30 cellular contexts compared by ENCODE assay signal in the genomic region with DNA sequence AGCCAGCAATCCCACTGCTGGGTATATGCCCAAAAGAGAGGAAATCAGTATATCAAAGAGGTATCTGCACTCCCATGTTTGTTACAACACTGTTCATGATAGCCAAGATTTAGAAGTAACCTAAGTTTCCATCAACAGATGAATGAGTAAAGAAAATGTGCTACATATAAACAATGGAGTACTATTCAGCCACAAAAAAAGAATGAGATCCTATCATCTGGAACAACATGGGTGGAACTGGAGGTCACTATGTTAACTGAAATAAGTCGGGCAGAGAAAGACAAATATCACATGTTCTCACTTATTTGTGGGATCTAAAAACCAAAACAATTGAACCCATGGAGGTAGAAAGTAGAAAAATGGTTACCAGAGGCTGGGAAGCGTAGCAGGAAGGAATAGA.
"Had no signal": no experiment of that assay in that cellular context is flagged by ENCODE, and none has a peak within 500 bp of the region (broad histone marks: within the 10 kb centered on the region; RNA-seq: fewer than 3 reads in every experiment).

No MANE protein-coding gene starts in this region.

- H3K9ac ChIP-seq: parathyroid adenoma had no signal

- H3K27ac ChIP-seq: neutrophil, ovary, parathyroid adenoma, psoas muscle, right lobe of liver, sigmoid colon, stomach, thyroid gland, tibial nerve, upper lobe of left lung, vagina had no signal

- H3K27ac Mint-ChIP-seq: natural killer cell; nephron; progenitor cell of endocrine pancreas; stimulated activated effector memory CD8-positive, alpha-beta T cell treated with anti-CD3 and anti-CD28 coated beads, Interleukin-12 subunit alpha, Interleukin-12 subunit beta, amount 100 ng/mL, for 72 hours; stimulated activated naive B cell treated with anti-CD40 and anti-IgM and Interleukin-4, amounts not matched to agents 10 μg/mL and 1 μg/mL and 100 μg/mL, for 72 hours; stimulated activated naive CD8-positive, alpha-beta T cell treated with anti-CD3 and anti-CD28 coated beads, Interleukin-15, Interleukin-2, amounts not matched to agents 100 ng/mL and 50 ng/mL, for 24 hours had no signal

- H3K4me3 ChIP-seq: ovary, psoas muscle, right lobe of liver, sigmoid colon, stomach, thoracic aorta, thyroid gland, tibial nerve, upper lobe of left lung, vagina had no signal

- H2AFZ ChIP-seq: parathyroid adenoma had no signal

- FAIRE-seq: small intestine, urothelium cell line had no signal

- DNase-seq: natural killer cell; nucleus accumbens; ovary; posterior cingulate gyrus; psoas muscle; right cardiac atrium; right lobe of liver; sigmoid colon; small intestine; stimulated activated CD4-positive, alpha-beta T cell treated with anti-CD3 and anti-CD28 coated beads, Interleukin-15, amount 100 ng/mL, for 24 hours; stimulated activated CD4-positive, alpha-beta T cell treated with anti-CD3 and anti-CD28 coated beads, Interleukin-2, amount 100 ng/mL, for 24 hours; stimulated activated CD4-positive, alpha-beta T cell treated with anti-CD3 and anti-CD28 coated beads, Interleukin-2, amount 100 ng/mL, for 48 hours; stimulated activated CD4-positive, alpha-beta T cell treated with anti-CD3 and anti-CD28 coated beads, Interleukin-4, amount 100 ng/mL, for 24 hours; stimulated activated naive B cell treated with anti-CD40 and anti-IgM and Interleukin-4, amounts not matched to agents 10 μg/mL and 1 μg/mL and 100 μg/mL, for 72 hours; stimulated activated naive CD4-positive, alpha-beta T cell treated with Interleukin-2 at 50 U/mL for 16 hours; stomach; thyroid gland; trophoblast cell; upper lobe of left lung had no signal

- H3K27me3 ChIP-seq: neutrophil, ovary, right lobe of liver, sigmoid colon, stomach, thyroid gland, tibial nerve, upper lobe of left lung, vagina had no signal

- H3K27me3 Mint-ChIP-seq: progenitor cell of endocrine pancreas; stimulated activated naive B cell treated with anti-CD40 and anti-IgM and Interleukin-4, amounts not matched to agents 10 μg/mL and 1 μg/mL and 100 μg/mL, for 72 hours; stimulated activated naive CD8-positive, alpha-beta T cell treated with anti-CD3 and anti-CD28 coated beads, Interleukin-15, Interleukin-2, amounts not matched to agents 100 ng/mL and 50 ng/mL, for 24 hours had no signal

- ATAC-seq: natural killer cell; psoas muscle; right cardiac atrium; right lobe of liver; stimulated activated effector memory CD8-positive, alpha-beta T cell treated with anti-CD3 and anti-CD28 coated beads, Interleukin-12 subunit alpha, Interleukin-12 subunit beta, amount 100 ng/mL, for 72 hours; stimulated activated naive B cell treated with anti-CD40 and anti-IgM and Interleukin-4, amounts not matched to agents 10 μg/mL and 1 μg/mL and 100 μg/mL, for 72 hours had no signal

- H3K36me3 ChIP-seq: neutrophil, ovary, right lobe of liver, sigmoid colon, stomach, thoracic aorta, thyroid gland, tibial nerve, upper lobe of left lung, vagina had no signal

- H3K9me3 ChIP-seq: neutrophil, ovary, psoas muscle, sigmoid colon, stomach, thoracic aorta, thyroid gland, tibial nerve, upper lobe of left lung, vagina had no signal

- H3K4me1 ChIP-seq: parathyroid adenoma, right lobe of liver had no signal

- H3K36me3 Mint-ChIP-seq: natural killer cell; stimulated activated effector memory CD8-positive, alpha-beta T cell treated with anti-CD3 and anti-CD28 coated beads, Interleukin-12 subunit alpha, Interleukin-12 subunit beta, amount 100 ng/mL, for 72 hours had no signal

- H3K9me3 Mint-ChIP-seq: natural killer cell; nephron; stimulated activated effector memory CD8-positive, alpha-beta T cell treated with anti-CD3 and anti-CD28 coated beads, Interleukin-12 subunit alpha, Interleukin-12 subunit beta, amount 100 ng/mL, for 72 hours; stimulated activated naive CD8-positive, alpha-beta T cell treated with anti-CD3 and anti-CD28 coated beads, Interleukin-15, Interleukin-2, amounts not matched to agents 100 ng/mL and 50 ng/mL, for 24 hours had no signal

- H3K4me3 Mint-ChIP-seq: natural killer cell; nephron; neural crest cell; stimulated activated effector memory CD8-positive, alpha-beta T cell treated with anti-CD3 and anti-CD28 coated beads, Interleukin-12 subunit alpha, Interleukin-12 subunit beta, amount 100 ng/mL, for 72 hours; stimulated activated naive B cell treated with anti-CD40 and anti-IgM and Interleukin-4, amounts not matched to agents 10 μg/mL and 1 μg/mL and 100 μg/mL, for 72 hours; stimulated activated naive CD8-positive, alpha-beta T cell treated with anti-CD3 and anti-CD28 coated beads, Interleukin-15, Interleukin-2, amounts not matched to agents 100 ng/mL and 50 ng/mL, for 24 hours had no signal
